Comparison of ENCODE assay signal across 23 cellular contexts in genomic region chr9:77017505-77017894, GRCh38. TPM values are rescaled to one million over a fixed set of nuclear protein-coding genes. Genes with fewer than 3 reads are reported as not detected.
DNase-seq lines count a peak whose midpoint lies in the region; ATAC-seq and TF ChIP-seq lines count a peak whose summit lies in the region.
"Had no signal": no experiment of that assay in that cellular context is flagged by ENCODE, and none has a peak within 500 bp of the region (broad histone marks: within the 10 kb centered on the region; RNA-seq: fewer than 3 reads in every experiment).

No MANE protein-coding gene starts in this region.

- CTCF ChIA-PET in GM10248 (lab: Yijun Ruan, JAX): interaction anchor here (1.0 kb wide), 1 partner anchor 94 kb away, joined by 3 read pairs; no protein-coding TSS in a partner anchor

- H3K36me3 Mint-ChIP-seq in GM23338 (ENCODE audit: low read depth) (peaks cover 3% of the 10 kb centered on the region; the same call in 1 of the 3 replicates), brain (no peaks in the 10 kb centered on the region), neural crest cell (ENCODE audit: low read depth) (no peaks in the 10 kb centered on the region)
- H3K36me3 Mint-ChIP-seq: memory B cell; stimulated activated effector memory CD8-positive, alpha-beta T cell treated with anti-CD3 and anti-CD28 coated beads, Interleukin-12 subunit alpha, Interleukin-12 subunit beta, amount 100 ng/mL, for 72 hours had no signal

- peak; percentile 11 for DNase-seq in GM10248 (ENCODE audit: extremely low spot score)
- DNase-seq in GM23338 (ENCODE audit: low spot score): no peak
- DNase-seq in neural crest cell (ENCODE audit: low read depth, low spot score): no peak
- DNase-seq in DMS79 treated with DMSO at 0.1 percent for 48 hours (lab: John Stamatoyannopoulos, UW): no peak
- no peak for DNase-seq in HuH-7.5 (ENCODE audit: low spot score)
- DNase-seq: activated CD4-positive, alpha-beta T cell treated with anti-CD3 and anti-CD28 coated beads, Interleukin-2, amount 50 U/mL, for 1 hour; activated naive CD8-positive, alpha-beta T cell treated with anti-CD3 and anti-CD28 coated beads for 36 hours; NCI-H1436 treated with DMSO at 0.1 percent for 48 hours; NCI-H510A treated with DMSO at 0.1 percent for 48 hours; occipital lobe; SJCRH30; stimulated activated CD4-positive, alpha-beta T cell treated with anti-CD3 and anti-CD28 coated beads, Interleukin-2, amount 100 ng/mL, for 24 hours had no signal

- H4K20me1 ChIP-seq in GM23338 (replicated peaks; ENCODE audit: insufficient read depth): no peaks in the 10 kb centered on the region; the same call in 1 of the 2 replicates

- H3K27ac Mint-ChIP-seq in GM23338: no peak overlapping the region
- no peak overlapping the region for H3K27ac Mint-ChIP-seq in brain
- no peak overlapping the region for H3K27ac Mint-ChIP-seq in neural crest cell (ENCODE audit: unreplicated experiment)
- H3K27ac Mint-ChIP-seq: CD14-positive monocyte; stimulated activated effector memory CD8-positive, alpha-beta T cell treated with anti-CD3 and anti-CD28 coated beads, Interleukin-12 subunit alpha, Interleukin-12 subunit beta, amount 100 ng/mL, for 72 hours had no signal

- H3K4me3 ChIP-seq in GM23338: peak overlapping the region; percentile 63
- H3K4me3 ChIP-seq: SJCRH30, smooth muscle cell had no signal

- no peaks in the 10 kb centered on the region for H3K36me3 ChIP-seq in GM23338 (ENCODE audit: insufficient read depth)
- H3K36me3 ChIP-seq: SJCRH30 had no signal

- H3K4me2 ChIP-seq in GM23338: peak overlapping the region; percentile 81
- H3K4me2 ChIP-seq: KMS-11 had no signal

- no peak for TF ChIP-seq CTCF in GM10248 (IDR thresholded peaks at IDR 0.05; ENCODE audit: control extremely low read depth, extremely low read depth, low read depth, missing control alignments)
- TF ChIP-seq CTCF in GM23338 (conservative IDR thresholded peaks at IDR 0.05; ENCODE audit: low read depth in 2 of 2): no peak
- no peak for TF ChIP-seq CTCF in brain (conservative IDR thresholded peaks at IDR 0.05)
- no peak for TF ChIP-seq CTCF in neural crest cell (conservative IDR thresholded peaks at IDR 0.05)

- H3K27ac ChIP-seq in GM23338 (ENCODE audit: low read depth): no peak overlapping the region
- H3K27ac ChIP-seq: KMS-11, SJCRH30 had no signal

- no peaks in the 10 kb centered on the region for H3K79me2 ChIP-seq in GM23338 (replicated peaks; ENCODE audit: insufficient read depth)

- H3K4me1 Mint-ChIP-seq in GM23338 (peaks cover 73% of the 10 kb centered on the region), brain (peaks cover 72% of the 10 kb centered on the region), neural crest cell (peaks cover 50% of the 10 kb centered on the region)

- H3K27me3 Mint-ChIP-seq in GM23338 (ENCODE audit: insufficient read depth, low read depth, poor library complexity): peaks cover 99% of the 10 kb centered on the region
- peaks cover 97% of the 10 kb centered on the region for H3K27me3 Mint-ChIP-seq in brain
- H3K27me3 Mint-ChIP-seq in neural crest cell (ENCODE audit: low read depth): peaks cover 100% of the 10 kb centered on the region

- ATAC-seq in GM23338 (no peak), GM18868 (IDR thresholded peaks at IDR 0.05; ENCODE audit: unreplicated experiment) (no peak)
- ATAC-seq: stimulated activated effector memory CD8-positive, alpha-beta T cell treated with anti-CD3 and anti-CD28 coated beads, Interleukin-12 subunit alpha, Interleukin-12 subunit beta, amount 100 ng/mL, for 72 hours had no signal

- peaks cover 64% of the 10 kb centered on the region for H3F3A ChIP-seq in GM23338 (replicated peaks; ENCODE audit: low read depth)

- H3K27me3 ChIP-seq in GM23338 (ENCODE audit: insufficient read depth): peaks cover 100% of the 10 kb centered on the region
- H3K27me3 ChIP-seq: SJCRH30 had no signal

- H3K9me2 ChIP-seq in GM23338 (ENCODE audit: insufficient read depth): no peaks in the 10 kb centered on the region

- POLR2A ChIA-PET in GM10248 (lab: Yijun Ruan, JAX): no interaction called here

- H3K4me3 Mint-ChIP-seq in GM23338: peak overlapping the region; percentile 82
- peak overlapping the region in 4 of 5 experiments; percentile 80 to 85 (median 82) for H3K4me3 Mint-ChIP-seq in brain
- peak overlapping the region; percentile 65 for H3K4me3 Mint-ChIP-seq in neural crest cell
- H3K4me3 Mint-ChIP-seq: activated naive CD8-positive, alpha-beta T cell treated with anti-CD3 and anti-CD28 coated beads for 36 hours; stimulated activated effector memory CD8-positive, alpha-beta T cell treated with anti-CD3 and anti-CD28 coated beads, Interleukin-12 subunit alpha, Interleukin-12 subunit beta, amount 100 ng/mL, for 72 hours had no signal

- H3K9me3 Mint-ChIP-seq in GM23338: peaks cover 9% of the 10 kb centered on the region
- H3K9me3 Mint-ChIP-seq in brain: peaks cover 0 to 7% (median 0%) of the 10 kb centered on the region in 5 experiments
- H3K9me3 Mint-ChIP-seq in neural crest cell: no peaks in the 10 kb centered on the region
- H3K9me3 Mint-ChIP-seq: activated naive CD8-positive, alpha-beta T cell treated with anti-CD3 and anti-CD28 coated beads for 36 hours; memory B cell; stimulated activated effector memory CD8-positive, alpha-beta T cell treated with anti-CD3 and anti-CD28 coated beads, Interleukin-12 subunit alpha, Interleukin-12 subunit beta, amount 100 ng/mL, for 72 hours had no signal

- H2AFZ ChIP-seq in GM23338: no peak overlapping the region; the same call in 1 of the 2 replicates

- peaks cover 76% of the 10 kb centered on the region for H3K4me1 ChIP-seq in GM23338 (ENCODE audit: insufficient read depth)
- H3K4me1 ChIP-seq: SJCRH30 had no signal

TF ChIP-seq in GM23338, 12 proteins besides CTCF, POLR2A, EP300 and RAD21:
- TF ChIP-seq ZNF331 (CRISPR knock-in tag; IDR thresholded peaks at IDR 0.05; ENCODE audit: low read depth) (no peak), EZH2 (IDR thresholded peaks at IDR 0.05; ENCODE audit: low read depth, unreplicated experiment) (no peak), EZH2phosphoT487 (IDR thresholded peaks at IDR 0.05; ENCODE audit: unreplicated experiment) (peak; percentile 7), ZNF462 (CRISPR knock-in tag; IDR thresholded peaks at IDR 0.05) (no peak), JUNB (IDR thresholded peaks at IDR 0.05; ENCODE audit: unreplicated experiment) (no peak), ZNF114 (CRISPR knock-in tag; IDR thresholded peaks at IDR 0.05) (no peak)

RNA-seq across cellular contexts. Expression of gene FOXB2, which starts 2.0 kb away (rescaled TPM):
- total RNA-seq in GM23338 (2014; rRNA removed; shearing (Covaris generic)): not detected in 2 replicates
- polyA plus RNA-seq in GM23338 (2016; fragmentation: Nextera tagmentation; extraction: Ambion mirVana) (not detected in 2 replicates), brain (ENCODE audit: insufficient read depth, low read depth, low replicate concordance) (0.68 TPM)
- not detected in 2 replicates for total RNA-seq in neural crest cell
- total RNA-seq: activated naive CD8-positive, alpha-beta T cell treated with anti-CD3 and anti-CD28 coated beads for 36 hours; dermis microvascular lymphatic vessel endothelial cell; occipital lobe; renal cortical epithelial cell; SJCRH30; smooth muscle cell; T-helper 1 cell treated with Interleukin-12 subunit alpha and Interleukin-12 subunit beta and Interleukin-4 antibody, amounts not matched to agents 30 ng/mL and 1 ng/mL, for 36 hours; temporal lobe had no signal
- polyA plus RNA-seq: CD14-positive monocyte, smooth muscle cell had no signal
